Comparison of ENCODE assay signal across 1 cellular context in genomic region chr1:27429029-27429425, GRCh38.
TF ChIP-seq lines count a peak whose summit lies in the region.

No MANE protein-coding gene starts in this region.

TF ChIP-seq in H1, 55 proteins besides CTCF, POLR2A, EP300 and RAD21:
- TF ChIP-seq ATF3 (IDR thresholded peaks at IDR 0.05; ENCODE audit: insufficient read depth, low read depth, low read length): no peak
- TF ChIP-seq SIX5 (IDR thresholded peaks at IDR 0.05; ENCODE audit: low read depth, low read length): no peak
- no peak for TF ChIP-seq HDAC6 (IDR thresholded peaks at IDR 0.05; ENCODE audit: low read depth, low read length)
- TF ChIP-seq SIN3A (conservative IDR thresholded peaks at IDR 0.05 in 1 of 2, IDR thresholded peaks at IDR 0.05 in 1 of 2; ENCODE audit: low read depth in 1 of 2, low read length in 2 of 2): no peak
- TF ChIP-seq POU5F1 (IDR thresholded peaks at IDR 0.05; ENCODE audit: low read depth, low read length): no peak
- TF ChIP-seq KDM4A (IDR thresholded peaks at IDR 0.05; ENCODE audit: low read depth, low read length, severe bottlenecking): no peak
- no peak for TF ChIP-seq SAP30 (IDR thresholded peaks at IDR 0.05; ENCODE audit: insufficient read depth, insufficient replicate concordance, low read length)
- TF ChIP-seq BRCA1 (IDR thresholded peaks at IDR 0.05; ENCODE audit: low read depth, low read length): no peak
- no peak for TF ChIP-seq TEAD4 (IDR thresholded peaks at IDR 0.05; ENCODE audit: low read depth, low read length)
- no peak for TF ChIP-seq CTBP2 (IDR thresholded peaks at IDR 0.05; ENCODE audit: borderline replicate concordance, insufficient read depth, insufficient read length, low read length)
- no peak for TF ChIP-seq RNF2 (IDR thresholded peaks at IDR 0.05; ENCODE audit: borderline replicate concordance, low read depth, low read length, missing control alignments, poor library complexity, severe bottlenecking)
- TF ChIP-seq MAX (IDR thresholded peaks at IDR 0.05): no peak
- no peak for TF ChIP-seq SP2 (IDR thresholded peaks at IDR 0.05; ENCODE audit: low read length)
- TF ChIP-seq BCL11A (IDR thresholded peaks at IDR 0.05; ENCODE audit: low read depth in 2 of 2, low read length in 2 of 2): no peak
- TF ChIP-seq SRF (IDR thresholded peaks at IDR 0.05; ENCODE audit: low read depth, low read length): no peak
